ENCODE assay signal across 22 cellular contexts in the genomic region with DNA sequence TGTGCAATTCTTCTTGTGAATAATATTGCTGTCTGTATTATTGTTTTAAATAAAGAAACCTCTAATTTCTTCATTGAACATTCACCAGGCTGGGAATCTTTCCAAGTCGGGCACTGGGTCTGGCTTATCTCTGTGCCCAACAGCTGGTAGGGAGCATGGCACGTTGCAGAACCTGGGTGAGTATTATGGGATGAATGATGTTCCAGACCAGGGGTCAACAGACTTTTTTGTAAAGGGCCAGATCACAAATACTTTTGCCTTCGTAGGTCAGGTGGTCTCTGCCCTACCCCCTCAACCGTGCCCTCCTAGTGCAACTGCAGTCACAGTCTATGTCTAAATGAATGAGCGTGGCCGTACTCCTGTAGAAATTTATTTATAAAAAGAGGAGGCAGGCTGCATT.
"Had no signal": no experiment of that assay in that cellular context is flagged by ENCODE, and none has a peak within 500 bp of the region (broad histone marks: within the 10 kb centered on the region; RNA-seq: fewer than 3 reads in every experiment).

No MANE protein-coding gene starts in this region.

- H3K27ac ChIP-seq: lower lobe of right lung, ovary, right atrium auricular region, skin epidermis, stomach, testis, transverse colon, upper lobe of left lung, vagina had no signal

- DNase-seq: islet precursor cell; left ventricle myocardium superior; lower lobe of right lung; mesendoderm; naive thymus-derived CD4-positive, alpha-beta T cell; ovary; stimulated activated CD4-positive, alpha-beta T cell treated with anti-CD3 and anti-CD28 coated beads, Interleukin-12 subunit alpha, Interleukin-12 subunit beta, amount 100 ng/mL, for 4 hours; stimulated activated CD4-positive, alpha-beta T cell treated with anti-CD3 and anti-CD28 coated beads, Interleukin-15, amount 100 ng/mL, for 24 hours; stimulated activated CD4-positive, alpha-beta T cell treated with anti-CD3 and anti-CD28 coated beads, Interleukin-2, amount 100 ng/mL, for 24 hours; stimulated activated CD4-positive, alpha-beta T cell treated with anti-CD3 and anti-CD28 coated beads, Interleukin-4, amount 100 ng/mL, for 1 hour; stimulated activated naive B cell treated with anti-CD40 and anti-IgM and Interleukin-4, amounts not matched to agents 10 μg/mL and 1 μg/mL and 100 μg/mL, for 72 hours; stimulated activated naive CD8-positive, alpha-beta T cell treated with anti-CD3 and anti-CD28 coated beads, Interleukin-15, Interleukin-2, amounts not matched to agents 100 U/mL and 50 U/mL, for 24 hours; stomach; testis; transverse colon had no signal

- H3K36me3 ChIP-seq: lower lobe of right lung, ovary, right atrium auricular region, stomach, thyroid gland, transverse colon, upper lobe of left lung, vagina had no signal

- H3K4me1 ChIP-seq: lower lobe of right lung, right atrium auricular region, testis, transverse colon, upper lobe of left lung, vagina had no signal

- H3K27me3 ChIP-seq: ovary, right atrium auricular region, stomach, testis, thyroid gland, transverse colon, upper lobe of left lung, vagina had no signal

- H3K9me3 ChIP-seq: lower lobe of right lung, ovary, right atrium auricular region, stomach, testis, thyroid gland, transverse colon, upper lobe of left lung, vagina had no signal

- H3K4me3 ChIP-seq: lower lobe of right lung, ovary, right atrium auricular region, skin epidermis, stomach, testis, thyroid gland, transverse colon, upper lobe of left lung, vagina had no signal

- ATAC-seq: left ventricle myocardium superior; lower lobe of right lung; naive thymus-derived CD4-positive, alpha-beta T cell; natural killer cell treated with Interleukin-12 subunit alpha and Interleukin-12 subunit beta and Interleukin-15 and Interleukin-18, amount 100 ng/mL, for 72 hours; sciatic nerve; stimulated activated naive B cell treated with anti-CD40 and anti-IgM and Interleukin-4, amounts not matched to agents 10 μg/mL and 1 μg/mL and 100 μg/mL, for 72 hours; stimulated activated naive CD8-positive, alpha-beta T cell treated with anti-CD3 and anti-CD28 coated beads, Interleukin-15, Interleukin-2, amounts not matched to agents 100 U/mL and 50 U/mL, for 24 hours had no signal
